In the genomic region with DNA sequence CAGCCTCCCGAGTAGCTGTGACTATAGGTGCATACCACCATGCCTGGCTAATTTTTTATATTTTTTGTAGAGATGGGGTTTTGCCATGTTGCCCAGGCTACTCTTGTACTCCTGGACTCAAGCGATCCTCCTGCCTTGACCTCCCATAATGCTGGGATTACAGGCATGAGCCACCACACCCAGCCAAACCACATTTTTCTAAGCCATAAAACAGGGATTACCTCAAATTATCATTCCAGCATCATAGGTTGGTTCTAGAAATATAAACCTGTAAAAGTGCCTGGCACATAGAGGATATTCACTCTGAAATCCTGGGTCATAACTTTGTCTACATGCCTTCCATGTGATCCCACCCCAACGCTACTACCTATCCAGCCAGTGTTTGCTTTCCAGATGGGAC, we compare ENCODE assay signal across 28 cellular contexts.
"Had no signal": no experiment of that assay in that cellular context is flagged by ENCODE, and none has a peak within 500 bp of the region (broad histone marks: within the 10 kb centered on the region; RNA-seq: fewer than 3 reads in every experiment).

No MANE protein-coding gene starts in this region.

- H3K4me1 ChIP-seq: right lobe of liver had no signal

- H3K9me3 Mint-ChIP-seq: immature natural killer cell; natural killer cell treated with Interleukin-12 subunit alpha and Interleukin-12 subunit beta and Interleukin-15 and Interleukin-18, amount 100 ng/mL, for 72 hours had no signal

- H3K36me3 ChIP-seq: esophagus squamous epithelium, lower lobe of right lung, neutrophil, pancreas, right lobe of liver, thyroid gland, vagina had no signal

- H3K4me1 Mint-ChIP-seq: neural crest cell; stimulated activated effector memory CD8-positive, alpha-beta T cell treated with anti-CD3 and anti-CD28 coated beads, Interleukin-12 subunit alpha, Interleukin-12 subunit beta, amount 100 ng/mL, for 72 hours had no signal

- ATAC-seq: lower lobe of right lung; natural killer cell treated with Interleukin-12 subunit alpha and Interleukin-12 subunit beta and Interleukin-15 and Interleukin-18, amount 100 ng/mL, for 72 hours; right lobe of liver; stimulated activated effector memory CD8-positive, alpha-beta T cell treated with anti-CD3 and anti-CD28 coated beads, Interleukin-12 subunit alpha, Interleukin-12 subunit beta, amount 100 ng/mL, for 72 hours had no signal

- H3K27ac ChIP-seq: coronary artery, esophagus squamous epithelium, lower lobe of right lung, neutrophil, pancreas, right lobe of liver, stomach, thyroid gland, vagina had no signal

- H3K27me3 Mint-ChIP-seq: naive B cell, progenitor cell of endocrine pancreas had no signal

- H3K27me3 ChIP-seq: esophagus squamous epithelium, neutrophil, pancreas, right lobe of liver, stomach, thyroid gland, vagina had no signal

- H3K4me3 Mint-ChIP-seq: immature natural killer cell; naive B cell; natural killer cell treated with Interleukin-12 subunit alpha and Interleukin-12 subunit beta and Interleukin-15 and Interleukin-18, amount 100 ng/mL, for 72 hours; neural crest cell; stimulated activated effector memory CD8-positive, alpha-beta T cell treated with anti-CD3 and anti-CD28 coated beads, Interleukin-12 subunit alpha, Interleukin-12 subunit beta, amount 100 ng/mL, for 72 hours had no signal

- H3K27ac Mint-ChIP-seq: immature natural killer cell; natural killer cell treated with Interleukin-12 subunit alpha and Interleukin-12 subunit beta and Interleukin-15 and Interleukin-18, amount 100 ng/mL, for 72 hours; progenitor cell of endocrine pancreas; stimulated activated effector memory CD8-positive, alpha-beta T cell treated with anti-CD3 and anti-CD28 coated beads, Interleukin-12 subunit alpha, Interleukin-12 subunit beta, amount 100 ng/mL, for 72 hours had no signal

- H3K9me3 ChIP-seq: esophagus squamous epithelium, lower lobe of right lung, neutrophil, pancreas, right lobe of liver, stomach, thyroid gland, vagina had no signal

- H3K36me3 Mint-ChIP-seq: natural killer cell treated with Interleukin-12 subunit alpha and Interleukin-12 subunit beta and Interleukin-15 and Interleukin-18, amount 100 ng/mL, for 72 hours; stimulated activated effector memory CD8-positive, alpha-beta T cell treated with anti-CD3 and anti-CD28 coated beads, Interleukin-12 subunit alpha, Interleukin-12 subunit beta, amount 100 ng/mL, for 72 hours had no signal

- DNase-seq: dermis blood vessel endothelial cell; effector memory CD4-positive, alpha-beta T cell; erythroblast; esophagus squamous epithelium; foreskin melanocyte; hypothalamus; immature natural killer cell; islet precursor cell; kidney glomerular epithelial cell; left ventricle myocardium superior; lower lobe of right lung; naive B cell; pancreas; right lobe of liver; small intestine; stimulated activated CD4-positive, alpha-beta T cell treated with anti-CD3 and anti-CD28 coated beads, Interleukin-1b, Interleukin-23, amount 100 ng/mL, for 48 hours; stimulated activated CD4-positive, alpha-beta T cell treated with anti-CD3 and anti-CD28 coated beads, Interleukin-4, amount 100 ng/mL, for 1 hour; stimulated activated naive CD4-positive, alpha-beta T cell treated with Interleukin-2 at 50 U/mL for 16 hours; stomach; thyroid gland; trophoblast cell had no signal

- H3K4me3 ChIP-seq: coronary artery, esophagus squamous epithelium, lower lobe of right lung, pancreas, right lobe of liver, stomach, thyroid gland, vagina had no signal
